In genomic region chr3:127087441-127087840, GRCh38 we compare ENCODE assay signal across 28 cellular contexts.
"Had no signal": no experiment of that assay in that cellular context is flagged by ENCODE, and none has a peak within 500 bp of the region (broad histone marks: within the 10 kb centered on the region; RNA-seq: fewer than 3 reads in every experiment).

No MANE protein-coding gene starts in this region.

- H3K27me3 ChIP-seq: hepatocyte, neural progenitor cell, ovary, suprapubic skin, upper lobe of right lung had no signal

- H3K9ac ChIP-seq: neural progenitor cell had no signal

- H3K36me3 ChIP-seq: heart right ventricle, neural progenitor cell, ovary, prostate gland, suprapubic skin, thoracic aorta, tibial artery, upper lobe of right lung had no signal

- DNase-seq: heart right ventricle; islet precursor cell; kidney glomerular epithelial cell; left cardiac atrium; mesendoderm; naive B cell; natural killer cell; nephron progenitor cell; ovary; retina; right cardiac atrium; stimulated activated CD4-positive, alpha-beta T cell treated with anti-CD3 and anti-CD28 coated beads, Interleukin-4, amount 100 ng/mL, for 24 hours; stimulated activated naive CD4-positive, alpha-beta T cell; tibial artery; trophoblast cell; upper lobe of right lung had no signal

- H3K9me3 Mint-ChIP-seq: mesothelial cell of epicardium; natural killer cell; nephron progenitor cell; stimulated activated effector memory CD8-positive, alpha-beta T cell treated with anti-CD3 and anti-CD28 coated beads, Interleukin-12 subunit alpha, Interleukin-12 subunit beta, amount 100 ng/mL, for 72 hours; stimulated activated naive CD8-positive, alpha-beta T cell treated with anti-CD3 and anti-CD28 coated beads, Interleukin-15, Interleukin-2, amounts not matched to agents 100 ng/mL and 50 ng/mL, for 24 hours had no signal

- H3K27ac Mint-ChIP-seq: mesothelial cell of epicardium; natural killer cell; nephron progenitor cell; neural progenitor cell; stimulated activated effector memory CD8-positive, alpha-beta T cell treated with anti-CD3 and anti-CD28 coated beads, Interleukin-12 subunit alpha, Interleukin-12 subunit beta, amount 100 ng/mL, for 72 hours; stimulated activated naive CD8-positive, alpha-beta T cell treated with anti-CD3 and anti-CD28 coated beads, Interleukin-15, Interleukin-2, amounts not matched to agents 100 ng/mL and 50 ng/mL, for 24 hours had no signal

- H3K4me3 Mint-ChIP-seq: mesothelial cell of epicardium; naive B cell; natural killer cell; nephron progenitor cell; neural progenitor cell; stimulated activated effector memory CD8-positive, alpha-beta T cell treated with anti-CD3 and anti-CD28 coated beads, Interleukin-12 subunit alpha, Interleukin-12 subunit beta, amount 100 ng/mL, for 72 hours; stimulated activated naive CD8-positive, alpha-beta T cell treated with anti-CD3 and anti-CD28 coated beads, Interleukin-15, Interleukin-2, amounts not matched to agents 100 ng/mL and 50 ng/mL, for 24 hours had no signal

- H3K4me1 Mint-ChIP-seq: mesothelial cell of epicardium; naive B cell; natural killer cell; stimulated activated effector memory CD8-positive, alpha-beta T cell treated with anti-CD3 and anti-CD28 coated beads, Interleukin-12 subunit alpha, Interleukin-12 subunit beta, amount 100 ng/mL, for 72 hours had no signal

- H3K4me3 ChIP-seq: heart right ventricle, hepatocyte, neural progenitor cell, ovary, prostate gland, skin epidermis, suprapubic skin, thoracic aorta, tibial artery, upper lobe of right lung had no signal

- H3K27ac ChIP-seq: heart right ventricle, hepatocyte, neural progenitor cell, ovary, prostate gland, skin epidermis, suprapubic skin, thoracic aorta, tibial artery, upper lobe of right lung had no signal

- ATAC-seq: heart right ventricle; left cardiac atrium; left lobe of liver; natural killer cell; right cardiac atrium; sciatic nerve; stimulated activated effector memory CD8-positive, alpha-beta T cell treated with anti-CD3 and anti-CD28 coated beads, Interleukin-12 subunit alpha, Interleukin-12 subunit beta, amount 100 ng/mL, for 72 hours; upper lobe of right lung had no signal

- FAIRE-seq: urothelium cell line had no signal

- H3K36me3 Mint-ChIP-seq: mesothelial cell of epicardium; naive B cell; natural killer cell; neural progenitor cell; stimulated activated effector memory CD8-positive, alpha-beta T cell treated with anti-CD3 and anti-CD28 coated beads, Interleukin-12 subunit alpha, Interleukin-12 subunit beta, amount 100 ng/mL, for 72 hours had no signal

- H3K4me1 ChIP-seq: prostate gland, upper lobe of right lung had no signal

- H3K9me3 ChIP-seq: ovary, prostate gland, suprapubic skin, thoracic aorta, tibial artery, upper lobe of right lung had no signal

- H3K4me2 ChIP-seq: hepatocyte, neural progenitor cell had no signal

- H2AFZ ChIP-seq: hepatocyte, neural progenitor cell had no signal

- H3K79me2 ChIP-seq: hepatocyte had no signal

- H3K27me3 Mint-ChIP-seq: stimulated activated naive CD8-positive, alpha-beta T cell treated with anti-CD3 and anti-CD28 coated beads, Interleukin-15, Interleukin-2, amounts not matched to agents 100 ng/mL and 50 ng/mL, for 24 hours had no signal
